Comparison of ENCODE assay signal across 8 cellular contexts in the genomic region with DNA sequence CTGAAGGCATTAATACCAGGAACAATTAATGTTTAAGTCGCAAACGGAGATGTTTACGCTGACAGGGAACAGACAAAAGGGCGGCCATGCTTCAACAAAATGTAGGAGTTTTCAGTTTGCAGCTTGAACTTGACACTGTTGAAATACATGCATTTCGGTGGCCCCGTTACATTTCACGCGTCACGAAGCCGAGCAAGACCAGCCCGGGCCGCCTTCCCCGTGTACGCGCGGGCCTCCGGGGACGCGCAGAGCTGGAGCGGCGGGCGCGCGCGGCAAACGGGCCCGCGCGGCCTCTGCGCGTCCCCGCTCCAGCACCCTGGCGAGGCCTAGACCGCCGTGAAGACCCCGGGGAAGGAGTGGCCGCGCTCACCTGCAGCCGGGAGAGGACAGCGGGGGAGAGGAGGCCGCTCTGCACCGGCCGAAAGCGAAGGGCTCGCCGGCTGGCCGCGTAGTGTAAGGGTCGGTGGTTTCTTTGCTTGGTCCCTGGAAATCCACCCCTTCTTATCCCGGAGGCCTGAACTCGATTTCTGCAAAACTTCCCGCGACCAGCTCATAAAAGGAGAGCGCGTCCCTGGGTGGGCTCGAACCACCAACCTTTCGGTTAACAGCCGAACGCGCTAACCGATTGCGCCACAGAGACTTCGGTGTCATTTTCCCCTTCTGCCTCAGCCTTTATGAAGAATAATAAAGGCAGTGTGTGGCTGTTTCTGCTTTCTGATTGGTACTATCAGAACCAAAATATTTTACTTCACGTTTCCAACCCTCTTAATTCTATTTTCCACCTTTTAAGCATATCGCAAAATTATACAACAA. TPM values are rescaled to one million over a fixed set of nuclear protein-coding genes. Genes with fewer than 3 reads are reported as not detected.
DNase-seq lines count a peak whose midpoint lies in the region; ATAC-seq and TF ChIP-seq lines count a peak whose summit lies in the region.

No MANE protein-coding gene starts in this region.

- H3K4me3 ChIP-seq in AG04450 (ENCODE audit: low read depth, low read length): peak overlapping the region; percentile 73

- peak overlapping the region; percentile 66 for H3K27ac ChIP-seq in AG04450 (ENCODE audit: low read depth, low read length)

- no peaks in the 10 kb centered on the region for H3K27me3 Mint-ChIP-seq in chondrocyte (ENCODE audit: low read depth)

- H3K27me3 ChIP-seq in AG04450 (ENCODE audit: control insufficient read depth, insufficient read depth, low read length): no peaks in the 10 kb centered on the region

- TF ChIP-seq CTCF in AG04450 (IDR thresholded peaks at IDR 0.05; ENCODE audit: low read depth, low read length) (no peak), chondrocyte (IDR thresholded peaks at IDR 0.05) (peak; percentile 13)

- H3K36me3 Mint-ChIP-seq in chondrocyte (ENCODE audit: low read depth): no peaks in the 10 kb centered on the region

- POLR2A ChIA-PET in AG04450 (lab: Yijun Ruan, JAX): interaction anchor here (0.9 to 1.6 kb wide), 3 partner anchors 87 to 208 kb away, joined by 3 to 17 read pairs (median 3); a partner anchor contains a TSS

- CTCF ChIA-PET in AG04450 (lab: Charles Lee): interaction anchor here (0.5 to 0.7 kb wide), 2 partner anchors 11 to 600 kb away, joined by 3 read pairs; no protein-coding TSS in a partner anchor

- peak overlapping the region; percentile 80 for H3K4me3 Mint-ChIP-seq in chondrocyte (ENCODE audit: unreplicated experiment)

- no peaks in the 10 kb centered on the region for H3K9me3 ChIP-seq in AG04450 (ENCODE audit: control insufficient read depth, insufficient read depth, low read length)

- DNase-seq in AG04450 (ENCODE audit: low read depth, low spot score) (peak; percentile 78), NCI-H345 treated with DMSO at 0.1 percent for 48 hours (lab: John Stamatoyannopoulos, UW; ENCODE audit: unreplicated experiment) (peak; percentile 53), chondrocyte (ENCODE audit: low spot score) (peak; percentile 95), kidney glomerular epithelial cell (lab: John Stamatoyannopoulos, UW) (peak; percentile 93)
- DNase-seq in activated CD4-positive, alpha-beta T cell treated with anti-CD3 and anti-CD28 coated beads for 1 hour: peak; percentile 77
- peak; percentile 90 for DNase-seq in stimulated activated CD4-positive, alpha-beta T cell treated with anti-CD3 and anti-CD28 coated beads, Interleukin-15, amount 100 ng/mL, for 24 hours

- peak overlapping the region; percentile 62 for H3K27ac Mint-ChIP-seq in chondrocyte (ENCODE audit: unreplicated experiment)

- H3K4me1 Mint-ChIP-seq in chondrocyte (ENCODE audit: low read depth): peaks cover 14% of the 10 kb centered on the region

- ATAC-seq in GM18909 (IDR thresholded peaks at IDR 0.05; ENCODE audit: poor library complexity, unreplicated experiment) (peak; percentile 88), HG03159 (IDR thresholded peaks at IDR 0.05; ENCODE audit: unreplicated experiment) (peak; percentile 72)

- H3K9me3 Mint-ChIP-seq in chondrocyte (ENCODE audit: low read depth): no peaks in the 10 kb centered on the region

RNA-seq across cellular contexts. Expression of a gene that starts 11.3 kb away (rescaled TPM):
- not detected in 2 replicates for polyA plus RNA-seq in AG04450 (2011; rRNA removed)
- not detected in 2 replicates for polyA minus RNA-seq in AG04450 (2011; rRNA and poly(A)+ RNA removed)
- not detected in 3 replicates for total RNA-seq in chondrocyte

Comparison
In these comparisons a context has a peak if more than half of its experiments do, and no peak if none do; other contexts are left out.
1. Peak in every context shown above with its lines: DNase-seq, ATAC-seq, H3K4me3 ChIP-seq and H3K27ac ChIP-seq.